Comparison of ENCODE assay signal across 34 cellular contexts in the genomic region with DNA sequence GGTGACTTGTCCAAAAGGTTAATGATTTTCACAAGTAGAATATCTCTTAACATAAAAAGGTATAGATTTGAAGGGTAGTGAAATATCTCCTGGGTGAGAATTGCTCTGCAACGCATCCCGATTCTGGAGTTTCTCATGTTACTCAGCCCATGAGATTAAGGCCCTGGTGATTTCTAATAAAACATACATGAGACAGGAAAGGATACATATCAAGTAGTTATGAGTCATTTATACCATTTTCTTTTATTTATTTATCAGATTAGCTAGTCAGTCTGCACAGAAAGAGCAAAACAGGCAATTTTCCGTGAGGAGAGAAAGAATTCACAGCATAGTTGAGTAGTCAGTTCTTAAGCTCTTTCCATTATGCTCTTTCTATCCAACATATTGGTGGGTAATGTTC.
"Had no signal": no experiment of that assay in that cellular context is flagged by ENCODE, and none has a peak within 500 bp of the region (broad histone marks: within the 10 kb centered on the region; RNA-seq: fewer than 3 reads in every experiment).

No MANE protein-coding gene starts in this region.

- H3K36me3 Mint-ChIP-seq: activated naive CD8-positive, alpha-beta T cell treated with anti-CD3 and anti-CD28 coated beads for 36 hours; T-cell had no signal

- H3K4me3 ChIP-seq: Peyer's patch, SJSA1 had no signal

- H3K9ac ChIP-seq: SK-N-SH had no signal

- H3K4me2 ChIP-seq: SK-N-SH had no signal

- H3K27me3 ChIP-seq: Peyer's patch had no signal

- H3K4me1 ChIP-seq: Peyer's patch, SJSA1 had no signal

- H3K4me1 Mint-ChIP-seq: activated naive CD8-positive, alpha-beta T cell treated with anti-CD3 and anti-CD28 coated beads for 36 hours; activated T-helper 17 cell treated with anti-CD3 and anti-CD28 coated beads, Interleukin-2, amount 50 U/mL, for 72 hours; T-cell had no signal

- H3K9me3 ChIP-seq: Peyer's patch, SJSA1, SK-N-SH had no signal

- DNase-seq: activated CD4-positive, alpha-beta T cell treated with anti-CD3 and anti-CD28 coated beads for 1 hour; activated CD4-positive, alpha-beta T cell treated with anti-CD3 and anti-CD28 coated beads for 48 hours; activated CD4-positive, alpha-beta T cell treated with anti-CD3 and anti-CD28 coated beads, Interleukin-2, amount 50 U/mL, for 4 hours; activated CD4-positive, CD25-positive, alpha-beta regulatory T cell; activated CD8-positive, alpha-beta T cell treated with anti-CD3 and anti-CD28 coated beads for 36 hours; activated effector memory CD4-positive, alpha-beta T cell treated with anti-CD3 and anti-CD28 coated beads, Interleukin-2, amount 50 U/mL, for 16 hours; activated naive CD4-positive, alpha-beta T cell; activated naive CD4-positive, alpha-beta T cell treated with anti-CD3 and anti-CD28 coated beads, Interleukin-2, amount 50 U/mL, for 16 hours; activated naive CD8-positive, alpha-beta T cell treated with anti-CD3 and anti-CD28 coated beads for 36 hours; activated T-cell treated with anti-CD3 and anti-CD28 coated beads, Interleukin-2, amount 50 U/mL, for 1 hour; activated T-cell treated with anti-CD3 and anti-CD28 coated beads, Interleukin-2, amount 50 U/mL, for 72 hours; amniotic stem cell; aorta; Karpas-422; NCI-H1048; NCI-H1105 treated with DMSO at 0.1 percent for 48 hours; NCI-H1436; NCI-H1694; NCI-H1930; NCI-H2081 treated with DMSO at 0.1 percent for 48 hours; NCI-H226; NCI-H446 treated with DMSO at 0.1 percent for 48 hours; NCI-H524; NCI-H69; Peyer's patch; RPMI8226; SHP77 treated with DMSO at 0.1 percent for 48 hours; SK-N-SH; T-cell; T-helper 2 cell; T-helper 9 cell; WERI-Rb-1 had no signal

- ATAC-seq: activated CD8-positive, alpha-beta T cell treated with anti-CD3 and anti-CD28 coated beads for 36 hours; activated T-cell treated with anti-CD3 and anti-CD28 coated beads, Interleukin-2, amount 50 U/mL, for 72 hours; activated T-helper 17 cell treated with anti-CD3 and anti-CD28 coated beads, Interleukin-2, amount 50 U/mL, for 72 hours; T-cell had no signal

- H3K27ac Mint-ChIP-seq: activated CD8-positive, alpha-beta T cell treated with anti-CD3 and anti-CD28 coated beads for 36 hours; activated naive CD8-positive, alpha-beta T cell treated with anti-CD3 and anti-CD28 coated beads for 36 hours; activated T-cell treated with anti-CD3 and anti-CD28 coated beads, Interleukin-2, amount 50 U/mL, for 72 hours; activated T-helper 17 cell treated with anti-CD3 and anti-CD28 coated beads, Interleukin-2, amount 50 U/mL, for 72 hours; T-cell had no signal

- H3K4me3 Mint-ChIP-seq: activated CD8-positive, alpha-beta T cell treated with anti-CD3 and anti-CD28 coated beads for 36 hours; activated naive CD8-positive, alpha-beta T cell treated with anti-CD3 and anti-CD28 coated beads for 36 hours; activated T-cell treated with anti-CD3 and anti-CD28 coated beads, Interleukin-2, amount 50 U/mL, for 72 hours; activated T-helper 17 cell treated with anti-CD3 and anti-CD28 coated beads, Interleukin-2, amount 50 U/mL, for 72 hours; T-cell had no signal

- H3K27ac ChIP-seq: Peyer's patch, SJSA1, WERI-Rb-1 had no signal

- H3K36me3 ChIP-seq: Peyer's patch, SJSA1, WERI-Rb-1 had no signal

- H3K9me3 Mint-ChIP-seq: activated CD8-positive, alpha-beta T cell treated with anti-CD3 and anti-CD28 coated beads for 36 hours; activated naive CD8-positive, alpha-beta T cell treated with anti-CD3 and anti-CD28 coated beads for 36 hours; activated T-helper 17 cell treated with anti-CD3 and anti-CD28 coated beads, Interleukin-2, amount 50 U/mL, for 72 hours; T-cell had no signal
